10 cellular contexts compared by ENCODE assay signal in the genomic region with DNA sequence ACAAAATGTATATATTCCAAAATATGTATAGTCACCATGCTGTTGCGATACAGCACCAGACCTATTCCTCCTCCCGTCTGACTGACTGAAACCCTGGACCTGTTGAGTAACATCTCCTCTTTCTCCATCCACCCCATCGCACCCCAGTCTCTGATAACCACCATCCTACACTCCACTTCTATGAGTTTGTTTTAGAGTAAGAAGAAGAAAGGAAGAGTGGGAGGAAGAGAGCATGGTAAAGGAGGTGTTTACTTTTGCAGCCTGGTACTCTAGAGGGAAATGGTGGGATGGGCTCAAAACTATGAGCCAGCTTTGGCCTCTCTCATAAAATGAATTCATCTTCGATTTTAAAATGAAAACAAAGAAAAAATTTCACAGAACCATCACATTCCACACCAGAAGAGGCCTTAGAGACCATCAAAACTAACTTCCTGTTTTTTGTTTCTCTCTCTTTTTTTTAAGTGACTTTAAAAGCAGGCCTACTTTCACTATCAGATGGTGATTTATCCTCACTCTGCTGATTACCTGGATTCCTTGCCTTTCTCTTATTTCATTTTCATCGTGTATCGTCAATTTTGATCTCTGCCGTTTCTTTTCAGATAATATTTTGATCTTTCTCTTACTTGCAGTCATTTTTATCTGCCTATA. TPM values are rescaled to one million over a fixed set of nuclear protein-coding genes. Genes with fewer than 3 reads are reported as not detected.
DNase-seq lines count a peak whose midpoint lies in the region; ATAC-seq and TF ChIP-seq lines count a peak whose summit lies in the region.
"Had no signal": no experiment of that assay in that cellular context is flagged by ENCODE, and none has a peak within 500 bp of the region (broad histone marks: within the 10 kb centered on the region; RNA-seq: fewer than 3 reads in every experiment).

No MANE protein-coding gene starts in this region.

- peaks cover 11% of the 10 kb centered on the region for H3K4me1 Mint-ChIP-seq in activated CD4-positive, alpha-beta memory T cell treated with anti-CD3 and anti-CD28 coated beads, Interleukin-2, amount 10 ng/mL, durations not matched to agents 7 days and 5 days

- peak overlapping the region; percentile 15; the same call in 1 of the 2 replicates for H3K4me2 ChIP-seq in BLaER1

- no peak overlapping the region for H3K9ac ChIP-seq in BLaER1

- no peaks in the 10 kb centered on the region for H3K27me3 Mint-ChIP-seq in activated CD4-positive, alpha-beta memory T cell treated with anti-CD3 and anti-CD28 coated beads, Interleukin-2, amount 10 ng/mL, durations not matched to agents 7 days and 5 days

- POLR2A ChIA-PET in activated CD4-positive, alpha-beta memory T cell treated with anti-CD3 and anti-CD28 coated beads, Interleukin-2, amount 10 ng/mL, durations not matched to agents 7 days and 5 days (lab: Charles Lee) = interaction anchor here (1.0 to 1.4 kb wide), 4 partner anchors 12 to 78 kb away, joined by 3 to 6 read pairs (median 3); a partner anchor contains a TSS

- intact Hi-C loops in ovary (cut with DNase I) = no loop called here

- H3K36me3 Mint-ChIP-seq in activated CD4-positive, alpha-beta memory T cell treated with anti-CD3 and anti-CD28 coated beads, Interleukin-2, amount 10 ng/mL, durations not matched to agents 7 days and 5 days (ENCODE audit: low read depth) = peaks cover 7% of the 10 kb centered on the region

- 59 to 72% (median 62%) methylated on average over 7 of the region's 7 CpGs for WGBS in ovary, 3 donors

- H3K9me3 ChIP-seq in BLaER1 (no peaks in the 10 kb centered on the region), ovary (no peaks in the 10 kb centered on the region)

- H3K4me3 ChIP-seq in BLaER1 = no peak overlapping the region
- no peak overlapping the region for H3K4me3 ChIP-seq in ovary

- H3K9me3 Mint-ChIP-seq in activated CD4-positive, alpha-beta memory T cell treated with anti-CD3 and anti-CD28 coated beads, Interleukin-2, amount 10 ng/mL, durations not matched to agents 7 days and 5 days = peaks cover 5% of the 10 kb centered on the region

- H3K27ac ChIP-seq in BLaER1 (no peak overlapping the region), ovary (no peak overlapping the region)

- no peak for TF ChIP-seq POLR2A in ovary (IDR thresholded peaks at IDR 0.05)

- H3K27ac Mint-ChIP-seq in activated CD4-positive, alpha-beta memory T cell treated with anti-CD3 and anti-CD28 coated beads, Interleukin-2, amount 10 ng/mL, durations not matched to agents 7 days and 5 days = peak overlapping the region; percentile 54

- no peaks in the 10 kb centered on the region for H4K20me1 ChIP-seq in BLaER1

- H3K4me1 ChIP-seq in BLaER1 = peaks cover 11% of the 10 kb centered on the region
- no peaks in the 10 kb centered on the region for H3K4me1 ChIP-seq in ovary (ENCODE audit: insufficient read depth)

- TF ChIP-seq CTCF in ovary (IDR thresholded peaks at IDR 0.05) = no peak

- H3K36me3 ChIP-seq in BLaER1 = no peaks in the 10 kb centered on the region
- H3K36me3 ChIP-seq in ovary = no peaks in the 10 kb centered on the region

- ATAC-seq in GM19351 (IDR thresholded peaks at IDR 0.05; ENCODE audit: unreplicated experiment) (peak; percentile 88), HG03342 (IDR thresholded peaks at IDR 0.05; ENCODE audit: unreplicated experiment) (peak; percentile 84)

- no peak for DNase-seq in activated CD4-positive, alpha-beta memory T cell treated with anti-CD3 and anti-CD28 coated beads, Interleukin-2, amount 10 ng/mL, durations not matched to agents 7 days and 5 days
- DNase-seq in NCI-H748 (lab: John Stamatoyannopoulos, UW; ENCODE audit: unreplicated experiment) (no peak), hippocampal formation (lab: John Stamatoyannopoulos, UW) (no peak), T-helper 9 cell (no peak), ovary (no peak)
- DNase-seq: amniotic stem cell, DMS 273 treated with DMSO at 0.1 percent for 48 hours had no signal

- no peak overlapping the region for H3K4me3 Mint-ChIP-seq in activated CD4-positive, alpha-beta memory T cell treated with anti-CD3 and anti-CD28 coated beads, Interleukin-2, amount 10 ng/mL, durations not matched to agents 7 days and 5 days

- no peak for TF ChIP-seq EP300 in ovary (IDR thresholded peaks at IDR 0.05)

- CTCF ChIA-PET in activated CD4-positive, alpha-beta memory T cell treated with anti-CD3 and anti-CD28 coated beads, Interleukin-2, amount 10 ng/mL, durations not matched to agents 7 days and 5 days (lab: Charles Lee) = interaction anchor here (1.4 to 2.5 kb wide), 4 partner anchors 10 to 101 kb away, joined by 3 to 10 read pairs (median 6); a partner anchor contains a TSS

- H3K27me3 ChIP-seq in BLaER1 = no peaks in the 10 kb centered on the region
- H3K27me3 ChIP-seq in ovary = no peaks in the 10 kb centered on the region

RNA-seq across cellular contexts. Expression of a gene that starts 16.8 kb away (rescaled TPM):
- total RNA-seq in activated CD4-positive, alpha-beta memory T cell treated with anti-CD3 and anti-CD28 coated beads, Interleukin-2, amount 10 ng/mL, durations not matched to agents 7 days and 5 days = 10 to 100 TPM; 22.1 to 23.1 TPM
- 10 to 100 TPM; 23.2 to 55.5 (median 44.8) TPM for total RNA-seq in ovary
- polyA plus RNA-seq in ovary = 10 to 100 TPM; 34.6 to 68.1 TPM
